8 cellular contexts compared by ENCODE assay signal in the genomic region with DNA sequence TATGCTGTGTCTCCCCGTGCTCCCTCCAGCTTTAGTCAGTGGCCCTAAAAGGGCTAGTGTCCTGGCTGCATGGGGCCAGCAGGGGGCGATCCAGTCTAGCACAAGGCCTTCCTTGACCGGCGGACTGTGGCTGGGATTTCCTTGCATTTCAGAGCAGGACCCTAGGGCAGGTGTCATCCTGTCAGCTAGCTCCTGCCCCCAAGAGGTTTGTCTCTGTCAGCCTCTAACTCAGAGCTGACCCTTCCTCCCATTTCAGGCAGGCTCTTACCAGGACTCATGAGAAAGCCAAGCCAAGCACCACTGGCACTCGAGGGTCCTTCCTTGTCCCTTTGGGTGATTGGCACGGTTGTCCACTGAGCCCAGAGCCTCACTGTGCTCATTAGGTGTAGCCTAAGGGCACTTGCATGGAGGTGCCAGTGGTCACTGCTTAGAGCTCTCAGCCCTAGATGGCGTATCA.
DNase-seq lines count a peak whose midpoint lies in the region; ATAC-seq and TF ChIP-seq lines count a peak whose summit lies in the region.

No MANE protein-coding gene starts in this region.

- no peaks in the 10 kb centered on the region for H3K9me3 ChIP-seq in A673 (ENCODE audit: low read depth, low read length, poor library complexity, severe bottlenecking)
- H3K9me3 ChIP-seq in suprapubic skin = no peaks in the 10 kb centered on the region

- no peak for TF ChIP-seq EP300 in suprapubic skin (IDR thresholded peaks at IDR 0.05)

- peaks cover 6% of the 10 kb centered on the region for H3K27me3 Mint-ChIP-seq in activated CD4-positive, alpha-beta T cell treated with anti-CD3 and anti-CD28 coated beads for 36 hours

- H3K36me3 ChIP-seq in A673 (ENCODE audit: insufficient read depth, low read length, poor library complexity, severe bottlenecking) (no peaks in the 10 kb centered on the region), suprapubic skin (no peaks in the 10 kb centered on the region)

- CTCF ChIA-PET in A673 (lab: Charles Lee) = interaction anchor here (0.6 to 0.7 kb wide), 2 partner anchors 92 to 483 kb away, joined by 3 to 5 read pairs; no protein-coding TSS in a partner anchor
- CTCF ChIA-PET in activated CD4-positive, alpha-beta T cell treated with anti-CD3 and anti-CD28 coated beads for 36 hours (lab: Charles Lee) = interaction anchor here (0.6 to 1.5 kb wide), 8 partner anchors 8 to 88 kb away, joined by 3 to 10 read pairs (median 4); no protein-coding TSS in a partner anchor

- no peaks in the 10 kb centered on the region for H3K4me1 ChIP-seq in A673 (ENCODE audit: insufficient read depth, low read length, poor library complexity, severe bottlenecking)
- no peaks in the 10 kb centered on the region for H3K4me1 ChIP-seq in suprapubic skin

- DNase-seq in A673 (ENCODE audit: low spot score) (peak; percentile 40), HCEC 1CT (peak; percentile 25), LHCN-M2 (ENCODE audit: low read depth) (peak; percentile 20), globus pallidus (ENCODE audit: low spot score) (peak; percentile 27), suprapubic skin (ENCODE audit: low spot score in 2 of 2) (no peak)
- peak; percentile 77 for DNase-seq in activated CD4-positive, alpha-beta T cell treated with anti-CD3 and anti-CD28 coated beads for 36 hours
- peak; percentile 68 for DNase-seq in stimulated activated CD4-positive, alpha-beta T cell treated with anti-CD3 and anti-CD28 coated beads, Interleukin-15, amount 100 ng/mL, for 24 hours

- WGBS in suprapubic skin = 28% methylated on average over 4 of the region's 7 CpGs

- H3K4me3 ChIP-seq in A673 (ENCODE audit: low read depth, low read length, poor library complexity, severe bottlenecking) (no peak overlapping the region), suprapubic skin (no peak overlapping the region)

- peak; percentile 74 for TF ChIP-seq CTCF in A673 (conservative IDR thresholded peaks at IDR 0.05; ENCODE audit: low read depth, low read length)
- TF ChIP-seq CTCF in GM12873 (IDR thresholded peaks at IDR 0.05; ENCODE audit: insufficient read depth, low read depth, low read length, missing control alignments) = peak; percentile 95
- peak in 1 of 2 donors; percentile 39 for TF ChIP-seq CTCF in suprapubic skin (IDR thresholded peaks at IDR 0.05)

- POLR2A ChIA-PET in A673 (lab: Charles Lee; ENCODE audit: low non-redundant PET) = no interaction called here
- POLR2A ChIA-PET in activated CD4-positive, alpha-beta T cell treated with anti-CD3 and anti-CD28 coated beads for 36 hours (lab: Charles Lee) = no interaction called here

- TF ChIP-seq POLR2A in suprapubic skin (IDR thresholded peaks at IDR 0.05) = no peak

- H3K27me3 ChIP-seq in A673 (replicated peaks; ENCODE audit: insufficient read depth, low read depth, low read length, poor library complexity) = peaks cover 55% of the 10 kb centered on the region
- peaks cover 6% of the 10 kb centered on the region for H3K27me3 ChIP-seq in suprapubic skin

- H3K27ac Mint-ChIP-seq in activated CD4-positive, alpha-beta T cell treated with anti-CD3 and anti-CD28 coated beads for 36 hours = no peak overlapping the region

- peak; percentile 78 for ATAC-seq in activated CD4-positive, alpha-beta T cell treated with anti-CD3 and anti-CD28 coated beads for 36 hours

- H3K27ac ChIP-seq in A673 (ENCODE audit: low read depth, low read length, poor library complexity, severe bottlenecking) = no peak overlapping the region
- no peak overlapping the region for H3K27ac ChIP-seq in suprapubic skin

- BruUV-seq in A673 (replicated peaks; lab: Mats Ljungman, UMichigan) = no TSS peak

- no peak overlapping the region for H3K4me3 Mint-ChIP-seq in activated CD4-positive, alpha-beta T cell treated with anti-CD3 and anti-CD28 coated beads for 36 hours

- intact Hi-C loops in A673 (cut with micrococcal nuclease; ENCODE audit: unreplicated experiment) = no loop called here
- intact Hi-C loops in activated CD4-positive, alpha-beta T cell treated with anti-CD3 and anti-CD28 coated beads for 36 hours (cut with DNase I, micrococcal nuclease) = loop anchor here (1.0 to 5.0 kb wide), 3 partner anchors 85 to 92 kb away; no protein-coding TSS in a partner anchor

- no peaks in the 10 kb centered on the region for H3K4me1 Mint-ChIP-seq in activated CD4-positive, alpha-beta T cell treated with anti-CD3 and anti-CD28 coated beads for 36 hours

- H3K9me3 Mint-ChIP-seq in activated CD4-positive, alpha-beta T cell treated with anti-CD3 and anti-CD28 coated beads for 36 hours (ENCODE audit: low read depth) = no peaks in the 10 kb centered on the region

- H3K36me3 Mint-ChIP-seq in activated CD4-positive, alpha-beta T cell treated with anti-CD3 and anti-CD28 coated beads for 36 hours (ENCODE audit: low read depth) = no peaks in the 10 kb centered on the region

Comparison
In these comparisons a context has a peak if more than half of its experiments do, and no peak if none do; other contexts are left out.
1. DNase-seq: peak in A673 (single experiment), HCEC 1CT (single experiment), LHCN-M2 (single experiment), activated CD4-positive, alpha-beta T cell treated with anti-CD3 and anti-CD28 coated beads for 36 hours (single experiment), globus pallidus (single experiment) and stimulated activated CD4-positive, alpha-beta T cell treated with anti-CD3 and anti-CD28 coated beads, Interleukin-15, amount 100 ng/mL, for 24 hours (single experiment); none in suprapubic skin (0 of 2).